ENCODE assay signal across 1 cellular context in genomic region chr7:139495726-139496125, GRCh38.
TF ChIP-seq lines count a peak whose summit lies in the region.

No MANE protein-coding gene starts in this region.

TF ChIP-seq in K562, 482 proteins besides CTCF, POLR2A, EP300 and RAD21 (continued from another document):
- TF ChIP-seq, protein P1, sequence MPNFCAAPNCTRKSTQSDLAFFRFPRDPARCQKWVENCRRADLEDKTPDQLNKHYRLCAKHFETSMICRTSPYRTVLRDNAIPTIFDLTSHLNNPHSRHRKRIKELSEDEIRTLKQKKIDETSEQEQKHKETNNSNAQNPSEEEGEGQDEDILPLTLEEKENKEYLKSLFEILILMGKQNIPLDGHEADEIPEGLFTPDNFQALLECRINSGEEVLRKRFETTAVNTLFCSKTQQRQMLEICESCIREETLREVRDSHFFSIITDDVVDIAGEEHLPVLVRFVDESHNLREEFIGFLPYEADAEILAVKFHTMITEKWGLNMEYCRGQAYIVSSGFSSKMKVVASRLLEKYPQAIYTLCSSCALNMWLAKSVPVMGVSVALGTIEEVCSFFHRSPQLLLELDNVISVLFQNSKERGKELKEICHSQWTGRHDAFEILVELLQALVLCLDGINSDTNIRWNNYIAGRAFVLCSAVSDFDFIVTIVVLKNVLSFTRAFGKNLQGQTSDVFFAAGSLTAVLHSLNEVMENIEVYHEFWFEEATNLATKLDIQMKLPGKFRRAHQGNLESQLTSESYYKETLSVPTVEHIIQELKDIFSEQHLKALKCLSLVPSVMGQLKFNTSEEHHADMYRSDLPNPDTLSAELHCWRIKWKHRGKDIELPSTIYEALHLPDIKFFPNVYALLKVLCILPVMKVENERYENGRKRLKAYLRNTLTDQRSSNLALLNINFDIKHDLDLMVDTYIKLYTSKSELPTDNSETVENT (CRISPR knock-in tag; IDR thresholded peaks at IDR 0.05): 0 out of 2 replicates have a peak, but pooled peaks have one; percentile 21
- no peak for TF ChIP-seq ZNF699 (CRISPR knock-in tag; IDR thresholded peaks at IDR 0.05; ENCODE audit: insufficient replicate concordance)
